Comparison of ENCODE assay signal across 17 cellular contexts in genomic region chr3:106560451-106560966, GRCh38.
A peak's percentile ranks its signal among the peaks of the same experiment; 100 is the strongest.
DNase-seq lines count a peak whose midpoint lies in the region; ATAC-seq, FAIRE-seq and TF ChIP-seq lines count a peak whose summit lies in the region.
"Had no signal": no experiment of that assay in that cellular context is flagged by ENCODE, and none has a peak within 500 bp of the region (broad histone marks: within the 10 kb centered on the region; RNA-seq: fewer than 3 reads in every experiment).

No MANE protein-coding gene starts in this region.

- no peaks in the 10 kb centered on the region for H3K4me1 ChIP-seq in neuronal stem cell (ENCODE audit: control insufficient read depth in 2 of 2, insufficient read depth in 1 of 2, low read depth in 1 of 2, low read length in 2 of 2)
- H3K4me1 ChIP-seq in H9 (ENCODE audit: insufficient read depth, low read length), result no peaks in the 10 kb centered on the region
- H3K4me1 ChIP-seq in spleen, result no peaks in the 10 kb centered on the region
- H3K4me1 ChIP-seq: prostate gland, upper lobe of right lung had no signal

- H3K27me3 ChIP-seq in bronchial epithelial cell (ENCODE audit: control insufficient read depth, insufficient read depth, low read length) (no peaks in the 10 kb centered on the region), neuronal stem cell (ENCODE audit: control insufficient read depth in 3 of 3, insufficient read depth in 3 of 3, low read depth in 1 of 3, low read length in 3 of 3) (no peaks in the 10 kb centered on the region), H9 (ENCODE audit: insufficient read depth, low read length) (no peaks in the 10 kb centered on the region), spleen (replicated peaks in 1 of 7) (no peaks in the 10 kb centered on the region)
- H3K27me3 ChIP-seq: upper lobe of right lung had no signal

- H2BK15ac ChIP-seq in neuronal stem cell (ENCODE audit: low read length), result no peak overlapping the region
- no peak overlapping the region for H2BK15ac ChIP-seq in H9 (ENCODE audit: low read depth, low read length)

- H3K9me3 Mint-ChIP-seq in H9, result no peaks in the 10 kb centered on the region
- no peaks in the 10 kb centered on the region for H3K9me3 Mint-ChIP-seq in endothelial cell (ENCODE audit: unreplicated experiment)
- H3K9me3 Mint-ChIP-seq: activated CD4-positive, alpha-beta memory T cell treated with anti-CD3 and anti-CD28 coated beads for 36 hours; memory B cell had no signal

- H2BK120ac ChIP-seq in neuronal stem cell (ENCODE audit: low read depth, low read length) (no peak overlapping the region), H9 (ENCODE audit: low read depth, low read length, poor library complexity, severe bottlenecking) (no peak overlapping the region)

- no peaks in the 10 kb centered on the region; a peak in 2 of 7 replicates for H3K36me3 Mint-ChIP-seq in H9 (ENCODE audit: insufficient read depth in 1 of 3, low read depth in 3 of 3)
- no peaks in the 10 kb centered on the region for H3K36me3 Mint-ChIP-seq in endothelial cell (ENCODE audit: low read depth, unreplicated experiment)
- H3K36me3 Mint-ChIP-seq: activated CD4-positive, alpha-beta memory T cell treated with anti-CD3 and anti-CD28 coated beads for 36 hours; memory B cell had no signal

- peak overlapping the region; percentile 26 for H2AFZ ChIP-seq in neuronal stem cell (ENCODE audit: low read length)
- no peak overlapping the region for H2AFZ ChIP-seq in H9 (ENCODE audit: low read length)

- no peaks in the 10 kb centered on the region for H3K36me3 ChIP-seq in bronchial epithelial cell (ENCODE audit: control insufficient read depth, insufficient read depth, low read length)
- no peaks in the 10 kb centered on the region for H3K36me3 ChIP-seq in neuronal stem cell (replicated peaks in 1 of 2; ENCODE audit: control insufficient read depth in 2 of 2, insufficient read depth in 2 of 2, low read length in 2 of 2)
- H3K36me3 ChIP-seq in spleen, result no peaks in the 10 kb centered on the region
- H3K36me3 ChIP-seq: prostate gland, upper lobe of right lung had no signal

- H2AK5ac ChIP-seq in neuronal stem cell (ENCODE audit: low read depth, low read length), result no peak overlapping the region
- no peak overlapping the region for H2AK5ac ChIP-seq in H9 (ENCODE audit: insufficient read length, low read length)

- H3K9me3 ChIP-seq in neuronal stem cell (replicated peaks in 1 of 2; ENCODE audit: control insufficient read depth in 2 of 2, insufficient read depth in 1 of 2, low read depth in 1 of 2, low read length in 2 of 2) (no peaks in the 10 kb centered on the region), H9 (ENCODE audit: control insufficient read depth, low read depth, low read length) (no peaks in the 10 kb centered on the region), spleen (no peaks in the 10 kb centered on the region)
- H3K9me3 ChIP-seq: prostate gland, upper lobe of right lung had no signal

- H3K56ac ChIP-seq in H9 (ENCODE audit: insufficient read length, low read depth, low read length), result no peak overlapping the region

- no peak overlapping the region for H4K5ac ChIP-seq in H9 (ENCODE audit: insufficient read length, low read depth, low read length)

- intact Hi-C loops in spleen (cut with DNase I; ENCODE audit: low total_unique reads), result no loop called here

- H3K4me2 ChIP-seq in neuronal stem cell (ENCODE audit: insufficient read depth, low read length, poor library complexity, severe bottlenecking) (no peak overlapping the region), H9 (ENCODE audit: insufficient read depth, insufficient read length, low read length) (no peak overlapping the region)

- H3K23ac ChIP-seq in neuronal stem cell (ENCODE audit: low read depth, low read length, poor library complexity) (no peak overlapping the region), H9 (ENCODE audit: insufficient read length, low read depth, low read length) (no peak overlapping the region)

- H3K27me3 Mint-ChIP-seq in H9 (ENCODE audit: low read depth) (no peaks in the 10 kb centered on the region), endothelial cell (ENCODE audit: unreplicated experiment) (peaks cover 2% of the 10 kb centered on the region)
- H3K27me3 Mint-ChIP-seq: activated CD4-positive, alpha-beta memory T cell treated with anti-CD3 and anti-CD28 coated beads for 36 hours; memory B cell had no signal

- DNase-seq in Daoy (ENCODE audit: low read depth) (peak; percentile 53), MV-4-11 (lab: John Stamatoyannopoulos, UW) (peak; percentile 79), bronchial epithelial cell (ENCODE audit: low read depth) (peak; percentile 86), neuronal stem cell (ENCODE audit: low spot score) (no peak), H9 (no peak), spleen (no peak), endothelial cell (ENCODE audit: low spot score) (no peak)
- DNase-seq in stimulated activated naive CD8-positive, alpha-beta T cell treated with anti-CD3 and anti-CD28 coated beads, Interleukin-15, Interleukin-2, amounts not matched to agents 100 U/mL and 50 U/mL, for 24 hours, result no peak
- DNase-seq: activated CD4-positive, alpha-beta memory T cell treated with anti-CD3 and anti-CD28 coated beads for 36 hours; anterior cingulate cortex; DND-41; NCI-H187; upper lobe of right lung had no signal

- no peak overlapping the region for H4K8ac ChIP-seq in neuronal stem cell (ENCODE audit: low read depth, low read length)
- no peak overlapping the region for H4K8ac ChIP-seq in H9 (replicated peaks; ENCODE audit: insufficient read length, low read depth, low read length)

- TF ChIP-seq CTCF in bronchial epithelial cell (IDR thresholded peaks at IDR 0.05; ENCODE audit: insufficient read depth, low read length, severe bottlenecking) (no peak), H9 (conservative IDR thresholded peaks at IDR 0.05) (no peak), spleen (IDR thresholded peaks at IDR 0.05 in 8 of 11, conservative IDR thresholded peaks at IDR 0.05 in 3 of 11) (no peak), endothelial cell (IDR thresholded peaks at IDR 0.05; ENCODE audit: unreplicated experiment) (no peak)

- H3K79me2 ChIP-seq in H9 (ENCODE audit: insufficient read depth, low read length), result no peaks in the 10 kb centered on the region

- H3K27ac Mint-ChIP-seq in H9, result no peak overlapping the region
- no peak overlapping the region for H3K27ac Mint-ChIP-seq in endothelial cell (ENCODE audit: unreplicated experiment)
- H3K27ac Mint-ChIP-seq: activated CD4-positive, alpha-beta memory T cell treated with anti-CD3 and anti-CD28 coated beads for 36 hours; memory B cell had no signal

- H4K91ac ChIP-seq in neuronal stem cell (ENCODE audit: low read depth, low read length, poor library complexity), result no peak overlapping the region
- no peak overlapping the region for H4K91ac ChIP-seq in H9 (ENCODE audit: insufficient read length, low read depth, low read length)

- H3K4me3 ChIP-seq in bronchial epithelial cell (ENCODE audit: low read depth, low read length) (no peak overlapping the region), neuronal stem cell (ENCODE audit: low read length in 2 of 2) (no peak overlapping the region), spleen (no peak overlapping the region)
- H3K4me3 ChIP-seq: prostate gland, SK-N-MC, upper lobe of right lung had no signal

- no peaks in the 10 kb centered on the region for H3K23me2 ChIP-seq in H9 (ENCODE audit: insufficient read length, low read depth, low read length, poor library complexity, severe bottlenecking)

- H3K9ac ChIP-seq in neuronal stem cell (ENCODE audit: low read depth, low read length, poor library complexity) (no peak overlapping the region), H9 (ENCODE audit: extremely low read depth, insufficient read length, low read length) (no peak overlapping the region)

- H3K4ac ChIP-seq in neuronal stem cell (ENCODE audit: low read length) (no peak overlapping the region), H9 (ENCODE audit: low read depth, low read length) (no peak overlapping the region)

- H4K20me1 ChIP-seq in H9 (ENCODE audit: control insufficient read depth, insufficient read depth, insufficient read length), result no peaks in the 10 kb centered on the region

- H3K4me1 Mint-ChIP-seq in H9 (no peaks in the 10 kb centered on the region), endothelial cell (ENCODE audit: unreplicated experiment) (no peaks in the 10 kb centered on the region)
- H3K4me1 Mint-ChIP-seq: memory B cell had no signal

- no peak for TF ChIP-seq POLR2A in spleen (IDR thresholded peaks at IDR 0.05)

- H3K27ac ChIP-seq in neuronal stem cell (replicated peaks; ENCODE audit: low read length) (no peak overlapping the region), H9 (ENCODE audit: insufficient read length, low read depth, low read length) (no peak overlapping the region), spleen (no peak overlapping the region)
- H3K27ac ChIP-seq: HL-60, prostate gland, SK-N-MC, upper lobe of right lung had no signal

- H3T11ph ChIP-seq in H9 (ENCODE audit: low read length), result no peak overlapping the region

- H3K14ac ChIP-seq in neuronal stem cell (ENCODE audit: low read length), result no peak overlapping the region
- H3K14ac ChIP-seq in H9 (ENCODE audit: insufficient read depth, low read length), result no peak overlapping the region

- H2BK20ac ChIP-seq in H9 (ENCODE audit: low read depth, low read length, poor library complexity, severe bottlenecking), result no peak overlapping the region

- ATAC-seq in stimulated activated naive CD8-positive, alpha-beta T cell treated with anti-CD3 and anti-CD28 coated beads, Interleukin-15, Interleukin-2, amounts not matched to agents 100 U/mL and 50 U/mL, for 24 hours, result no peak
- ATAC-seq: upper lobe of right lung had no signal

- no peak for FAIRE-seq in bronchial epithelial cell (lab: Jason Lieb, UNC)

- H3K79me1 ChIP-seq in neuronal stem cell (ENCODE audit: low read depth, low read length) (no peaks in the 10 kb centered on the region), H9 (ENCODE audit: insufficient read depth, low read depth, low read length, poor library complexity, severe bottlenecking) (no peaks in the 10 kb centered on the region)

- WGBS in neuronal stem cell (ENCODE audit: extremely low coverage in 2 of 2, insufficient read length in 2 of 2, insufficient replicate concordance in 1 of 2), 2 donors, result no CpG with 5 or more reads among the region's 3 CpGs
- WGBS in H9 (ENCODE audit: extremely low coverage, insufficient read length, low lambda C conversion rate), result no CpG with 5 or more reads among the region's 3 CpGs
- WGBS in spleen, 5 donors, result 83 to 87% (median 85%) methylated on average over 3 of the region's 3 CpGs

- H3K18ac ChIP-seq in neuronal stem cell (ENCODE audit: low read length) (no peak overlapping the region), H9 (ENCODE audit: insufficient read length, low read depth, low read length) (no peak overlapping the region)

- H2BK12ac ChIP-seq in neuronal stem cell (ENCODE audit: low read length), result no peak overlapping the region
- H2BK12ac ChIP-seq in H9 (ENCODE audit: insufficient read length, low read depth, low read length), result no peak overlapping the region

- H3K4me3 Mint-ChIP-seq in H9 (no peak overlapping the region), endothelial cell (ENCODE audit: unreplicated experiment) (no peak overlapping the region)
- H3K4me3 Mint-ChIP-seq: activated CD4-positive, alpha-beta memory T cell treated with anti-CD3 and anti-CD28 coated beads for 36 hours; memory B cell had no signal

- H2BK5ac ChIP-seq in neuronal stem cell (ENCODE audit: low read length), result no peak overlapping the region
- no peak overlapping the region for H2BK5ac ChIP-seq in H9 (ENCODE audit: insufficient read length, low read length)

Comparison
In these comparisons a context has a peak if more than half of its experiments do, and no peak if none do; other contexts are left out.
1. DNase-seq: peak in Daoy (single experiment), MV-4-11 (single experiment) and bronchial epithelial cell (single experiment); none in neuronal stem cell (single experiment), stimulated activated naive CD8-positive, alpha-beta T cell treated with anti-CD3 and anti-CD28 coated beads, Interleukin-15, Interleukin-2, amounts not matched to agents 100 U/mL and 50 U/mL, for 24 hours (single experiment), H9 (single experiment), spleen (single experiment) and endothelial cell (single experiment).